ENCODE assay signal across 10 cellular contexts in the genomic region with DNA sequence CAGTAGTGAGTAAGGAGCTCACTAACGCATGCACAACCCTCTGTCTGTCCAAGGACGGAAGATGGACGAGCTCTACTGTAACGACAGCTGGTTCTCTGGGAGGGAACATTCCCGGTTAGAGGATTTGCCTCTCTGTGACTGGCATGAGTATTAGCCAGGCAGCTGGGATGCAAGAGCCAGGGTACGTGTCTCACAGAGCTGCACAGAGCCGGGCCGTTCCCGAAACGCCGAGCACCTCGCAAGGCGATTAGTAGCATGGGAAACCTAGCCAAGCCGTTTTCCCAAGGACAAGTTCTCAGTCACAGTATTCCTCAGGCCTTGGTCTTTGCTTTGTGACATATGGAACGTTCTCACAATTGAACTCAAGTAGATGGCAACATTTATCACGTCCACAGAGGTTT.
DNase-seq lines count a peak whose midpoint lies in the region; ATAC-seq, FAIRE-seq and TF ChIP-seq lines count a peak whose summit lies in the region.
"Had no signal": no experiment of that assay in that cellular context is flagged by ENCODE, and none has a peak within 500 bp of the region (broad histone marks: within the 10 kb centered on the region; RNA-seq: fewer than 3 reads in every experiment).

No MANE protein-coding gene starts in this region.

- H3K4me2 ChIP-seq in MM.1S (ENCODE audit: low read depth, low read length) = no peak overlapping the region

- H2AFZ ChIP-seq in MM.1S (ENCODE audit: low read length) = no peak overlapping the region

- DNase-seq in H54 (ENCODE audit: insufficient read length, low spot score) = peak; percentile 26
- no peak for DNase-seq in ascending aorta (ENCODE audit: low spot score in 2 of 2)
- peak; percentile 71 for DNase-seq in kidney
- no peak for DNase-seq in activated gamma-delta T cell (lab: John Stamatoyannopoulos, UW)
- DNase-seq in MM.1S = no peak
- DNase-seq: activated CD8-positive, alpha-beta memory T cell treated with anti-CD3 and anti-CD28 coated beads for 24 hours; NCI-H2029 had no signal

- FAIRE-seq in H54 (lab: Jason Lieb, UNC) (no peak), kidney (lab: Jason Lieb, UNC) (no peak)

- H4K20me1 ChIP-seq in MM.1S (ENCODE audit: insufficient read depth, low read length) = no peaks in the 10 kb centered on the region

- H3K9ac ChIP-seq in kidney (ENCODE audit: low read length in 2 of 2) (no peak overlapping the region), stomach smooth muscle (ENCODE audit: low read length in 2 of 2) (peak overlapping the region; percentile 54 to 62), MM.1S (ENCODE audit: low read length) (no peak overlapping the region)

- no peaks in the 10 kb centered on the region for H3K9me2 ChIP-seq in MM.1S (replicated peaks; ENCODE audit: insufficient read depth, low read length)

- H3K9me3 ChIP-seq in ascending aorta = no peaks in the 10 kb centered on the region
- no peaks in the 10 kb centered on the region for H3K9me3 ChIP-seq in kidney (ENCODE audit: control insufficient read depth in 1 of 2, low read length in 2 of 2)
- H3K9me3 ChIP-seq in stomach smooth muscle (ENCODE audit: control insufficient read depth in 2 of 2, low read length in 2 of 2) = no peaks in the 10 kb centered on the region
- H3K9me3 ChIP-seq in MM.1S (replicated peaks; ENCODE audit: insufficient read depth, low read length) = no peaks in the 10 kb centered on the region

- H3K27me3 ChIP-seq in ascending aorta (no peaks in the 10 kb centered on the region), stomach smooth muscle (ENCODE audit: control insufficient read depth in 1 of 2, insufficient read depth in 2 of 2, low read length in 2 of 2) (no peaks in the 10 kb centered on the region), MM.1S (replicated peaks; ENCODE audit: insufficient read depth, low read length) (no peaks in the 10 kb centered on the region)

- intact Hi-C loops in ascending aorta (cut with DNase I) = loop anchor here (2.0 kb wide), 1 partner anchor 95 kb away; the partner anchor contains the start of gene MTCL1
- intact Hi-C loops in kidney (cut with DNase I) = no loop called here

- H3K4me3 ChIP-seq in ascending aorta (peak overlapping the region in 1 of 2 donors; percentile 55), kidney (ENCODE audit: low read length in 2 of 2) (no peak overlapping the region), stomach smooth muscle (ENCODE audit: low read length in 2 of 2) (peak overlapping the region; percentile 23 to 49), MM.1S (ENCODE audit: low read length) (no peak overlapping the region)

- no peaks in the 10 kb centered on the region for H3F3A ChIP-seq in MM.1S (ENCODE audit: insufficient read depth, low read length)

- H3K4me1 ChIP-seq in ascending aorta (peaks cover 0 to 9% of the 10 kb centered on the region in 2 donors), kidney (ENCODE audit: control insufficient read depth in 1 of 2, insufficient read depth in 1 of 2, low read depth in 1 of 2, low read length in 2 of 2) (peaks cover 4 to 6% of the 10 kb centered on the region in 2 donors), stomach smooth muscle (ENCODE audit: control insufficient read depth, insufficient read depth, low read length) (peaks cover 63% of the 10 kb centered on the region), MM.1S (ENCODE audit: low read length) (no peaks in the 10 kb centered on the region)

- ATAC-seq in GM19463 (IDR thresholded peaks at IDR 0.05; ENCODE audit: unreplicated experiment) = no peak
- ATAC-seq in GM18519 (IDR thresholded peaks at IDR 0.05; ENCODE audit: low FRiP score, unreplicated experiment) = no peak

- TF ChIP-seq POLR2A in H54 (IDR thresholded peaks at IDR 0.05; ENCODE audit: low read depth, low read length) = no peak

- no peak for TF ChIP-seq CTCF in ascending aorta (IDR thresholded peaks at IDR 0.05)
- no peak for TF ChIP-seq CTCF in kidney (IDR thresholded peaks at IDR 0.05; ENCODE audit: borderline replicate concordance, extremely low read depth, insufficient read depth)
- no peak for TF ChIP-seq CTCF in MM.1S (IDR thresholded peaks at IDR 0.05; ENCODE audit: low read length)

- no peaks in the 10 kb centered on the region for H3K36me3 ChIP-seq in ascending aorta
- no peaks in the 10 kb centered on the region for H3K36me3 ChIP-seq in kidney (ENCODE audit: control insufficient read depth in 1 of 2, insufficient read depth in 2 of 2, low read length in 2 of 2)
- H3K36me3 ChIP-seq in stomach smooth muscle (ENCODE audit: control insufficient read depth in 2 of 2, insufficient read depth in 2 of 2, low read length in 2 of 2) = peaks cover 7 to 14% of the 10 kb centered on the region in 2 donors
- H3K36me3 ChIP-seq in MM.1S (replicated peaks; ENCODE audit: insufficient read depth, low read length) = no peaks in the 10 kb centered on the region; the same call in 1 of the 2 replicates

- no peaks in the 10 kb centered on the region for H3K79me2 ChIP-seq in MM.1S (ENCODE audit: low read length)

- H3K27ac ChIP-seq in ascending aorta (peak overlapping the region; percentile 64 to 70), kidney (ENCODE audit: low read depth in 2 of 2, low read length in 2 of 2) (peak overlapping the region; percentile 23 to 56), stomach smooth muscle (ENCODE audit: low read length) (peak overlapping the region; percentile 93), MM.1S (ENCODE audit: low read length) (no peak overlapping the region)

Comparison
In these comparisons a context has a peak if more than half of its experiments do, and no peak if none do; other contexts are left out.
1. DNase-seq: peak in H54 (single experiment) and kidney (single experiment); none in ascending aorta (0 of 2), activated gamma-delta T cell (single experiment) and MM.1S (single experiment).
2. H3K4me3 ChIP-seq: peak in stomach smooth muscle (2 of 2); none in kidney (0 of 2) and MM.1S (single experiment).
3. H3K9ac ChIP-seq: peak in stomach smooth muscle (2 of 2); none in kidney (0 of 2) and MM.1S (single experiment).